ENCODE assay signal across 19 cellular contexts in genomic region chr12:44507471-44507870, GRCh38.
DNase-seq lines count a peak whose midpoint lies in the region; ATAC-seq lines count a peak whose summit lies in the region.
"Had no signal": no experiment of that assay in that cellular context is flagged by ENCODE, and none has a peak within 500 bp of the region (broad histone marks: within the 10 kb centered on the region; RNA-seq: fewer than 3 reads in every experiment).

No MANE protein-coding gene starts in this region.

- intact Hi-C loops in naive thymus-derived CD4-positive, alpha-beta T cell (cut with micrococcal nuclease): no loop called here

- DNase-seq in NCI-H146 (lab: John Stamatoyannopoulos, UW): peak; percentile 19
- no peak for DNase-seq in NCI-H146 treated with DMSO at 0.1 percent for 48 hours (lab: John Stamatoyannopoulos, UW; ENCODE audit: unreplicated experiment)
- peak; percentile 74 for DNase-seq in G401 (ENCODE audit: low spot score)
- DNase-seq in NCI-H69 (lab: John Stamatoyannopoulos, UW): peak; percentile 96
- DNase-seq in epidermal melanocyte (ENCODE audit: insufficient read length, low spot score): peak; percentile 31
- DNase-seq in NCI-H2081 treated with DMSO at 0.1 percent for 48 hours (lab: John Stamatoyannopoulos, UW): no peak
- no peak for DNase-seq in naive thymus-derived CD4-positive, alpha-beta T cell
- no peak for DNase-seq in caudate nucleus (lab: John Stamatoyannopoulos, UW)
- DNase-seq: 8988T; Calu3; CD4-positive, alpha-beta T cell; GOT3; NCI-H1436 treated with DMSO at 0.1 percent for 48 hours; NCI-H2107; Peyer's patch; SW 1271; T-helper 2 cell had no signal

- H3K36me3 Mint-ChIP-seq in naive thymus-derived CD4-positive, alpha-beta T cell: peaks cover 0 to 27% (median 5%) of the 10 kb centered on the region in 5 donors

- H3K4me1 Mint-ChIP-seq in naive thymus-derived CD4-positive, alpha-beta T cell: no peaks in the 10 kb centered on the region
- H3K4me1 Mint-ChIP-seq: B cell had no signal

- H3K9me3 ChIP-seq in naive thymus-derived CD4-positive, alpha-beta T cell (ENCODE audit: control insufficient read depth in 2 of 3, low read length in 3 of 3): no peaks in the 10 kb centered on the region
- H3K9me3 ChIP-seq: Peyer's patch had no signal

- H3K27me3 ChIP-seq in naive thymus-derived CD4-positive, alpha-beta T cell (ENCODE audit: control insufficient read depth in 2 of 2, insufficient read depth in 2 of 2, low read length in 2 of 2): no peaks in the 10 kb centered on the region
- H3K27me3 ChIP-seq: Peyer's patch had no signal

- no peaks in the 10 kb centered on the region for H3K27me3 Mint-ChIP-seq in naive thymus-derived CD4-positive, alpha-beta T cell
- H3K27me3 Mint-ChIP-seq: B cell; CD4-positive, alpha-beta T cell had no signal

- peak overlapping the region in 1 of 9 donors; percentile 26 for H3K27ac Mint-ChIP-seq in naive thymus-derived CD4-positive, alpha-beta T cell
- H3K27ac Mint-ChIP-seq: B cell; CD4-positive, alpha-beta T cell had no signal

- in situ Hi-C loops in G401 (cut with HindIII; ENCODE audit: low sequenced_read_pairs): no loop called here

- CTCF ChIA-PET in naive thymus-derived CD4-positive, alpha-beta T cell (lab: Charles Lee): no interaction called here

- no peaks in the 10 kb centered on the region for H3K4me1 ChIP-seq in naive thymus-derived CD4-positive, alpha-beta T cell (ENCODE audit: control insufficient read depth in 2 of 2, insufficient read depth in 2 of 2, low read length in 2 of 2)
- H3K4me1 ChIP-seq: Peyer's patch had no signal

- no peaks in the 10 kb centered on the region for H3K36me3 ChIP-seq in naive thymus-derived CD4-positive, alpha-beta T cell (ENCODE audit: control insufficient read depth in 2 of 3, insufficient read depth in 3 of 3, low read length in 3 of 3)
- H3K36me3 ChIP-seq: Peyer's patch had no signal

- POLR2A ChIA-PET in naive thymus-derived CD4-positive, alpha-beta T cell (lab: Charles Lee): interaction anchor here (0.6 kb wide), 1 partner anchor 380 kb away, joined by 3 read pairs; no protein-coding TSS in a partner anchor

- no peak overlapping the region for H3K4me3 Mint-ChIP-seq in naive thymus-derived CD4-positive, alpha-beta T cell
- H3K4me3 Mint-ChIP-seq: B cell; CD4-positive, alpha-beta T cell had no signal

- no peak overlapping the region for H3K27ac ChIP-seq in naive thymus-derived CD4-positive, alpha-beta T cell (ENCODE audit: low read depth, low read length)
- no peak overlapping the region for H3K27ac ChIP-seq in caudate nucleus (ENCODE audit: low read depth, low read length)
- H3K27ac ChIP-seq: Peyer's patch had no signal

- H3K4me3 ChIP-seq in naive thymus-derived CD4-positive, alpha-beta T cell (ENCODE audit: low read length): no peak overlapping the region
- H3K4me3 ChIP-seq: Peyer's patch had no signal

- ATAC-seq in naive thymus-derived CD4-positive, alpha-beta T cell: no peak
- ATAC-seq: Right ventricle myocardium inferior had no signal

- no peaks in the 10 kb centered on the region for H3K9me3 Mint-ChIP-seq in naive thymus-derived CD4-positive, alpha-beta T cell
- H3K9me3 Mint-ChIP-seq: CD4-positive, alpha-beta T cell had no signal

Comparison
In these comparisons a context has a peak if more than half of its experiments do, and no peak if none do; other contexts are left out.
1. DNase-seq: peak in NCI-H146 (single experiment), G401 (single experiment), NCI-H69 (single experiment) and epidermal melanocyte (single experiment); none in NCI-H146 treated with DMSO at 0.1 percent for 48 hours (single experiment), NCI-H2081 treated with DMSO at 0.1 percent for 48 hours (single experiment), naive thymus-derived CD4-positive, alpha-beta T cell (0 of 9) and caudate nucleus (0 of 61).